In the genomic region with DNA sequence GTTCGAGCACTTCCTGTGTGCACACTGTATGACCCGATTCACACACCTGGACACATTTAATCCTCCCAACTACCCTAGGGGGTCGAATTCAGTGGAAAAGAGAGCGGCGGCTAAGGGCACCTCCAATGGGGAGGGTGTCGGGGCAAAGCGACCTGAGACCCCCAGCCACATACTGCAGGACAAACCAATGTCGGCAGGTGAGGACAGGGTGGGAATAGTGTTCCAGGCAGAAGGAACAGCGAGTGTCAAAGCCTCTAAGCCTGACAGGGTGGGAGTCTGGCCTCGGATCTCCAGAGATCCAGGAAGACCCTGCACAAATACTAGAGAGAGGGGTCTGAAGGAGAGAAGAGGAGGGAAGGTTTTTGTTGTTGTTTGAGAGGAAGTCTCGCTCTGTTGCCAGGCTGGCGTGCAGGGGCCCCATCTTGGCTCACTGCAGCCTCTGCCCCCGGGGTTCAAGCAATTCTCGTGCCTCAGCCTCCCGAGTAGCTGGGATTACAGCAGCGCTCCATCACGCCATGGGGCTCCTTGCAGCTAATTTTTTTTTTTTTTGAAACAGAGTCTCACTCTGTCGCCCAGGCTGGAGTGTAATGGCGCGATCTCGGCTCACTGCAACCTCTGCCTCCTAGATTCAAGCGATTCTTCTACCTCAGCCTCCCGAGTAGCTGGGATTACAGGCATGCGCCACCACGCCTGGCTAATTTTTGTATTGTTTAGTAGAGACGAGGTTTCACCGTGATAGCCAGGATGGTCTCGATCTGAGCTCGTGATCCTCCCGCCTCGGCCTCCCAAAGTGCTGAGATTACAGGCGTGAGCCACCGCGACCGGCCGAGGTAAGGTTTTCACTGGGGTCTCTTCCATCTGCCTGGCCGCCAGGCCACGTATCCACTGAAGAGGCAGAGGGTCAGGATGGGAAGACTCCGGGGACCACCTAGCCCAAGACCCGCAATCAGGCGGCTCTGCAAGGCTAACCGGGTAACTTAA, we compare ENCODE assay signal across 8 cellular contexts. TPM values are rescaled to one million over a fixed set of nuclear protein-coding genes. Genes with fewer than 3 reads are reported as not detected.
DNase-seq lines count a peak whose midpoint lies in the region; ATAC-seq and TF ChIP-seq lines count a peak whose summit lies in the region.

No MANE protein-coding gene starts in this region.

- CTCF ChIA-PET in mammary epithelial cell (lab: Charles Lee; ENCODE audit: low non-redundant PET): no interaction called here

- H3K4me2 ChIP-seq in mammary epithelial cell (ENCODE audit: insufficient read depth, low read depth, low read length): peak overlapping the region; percentile 94

- H3K27me3 ChIP-seq in mammary epithelial cell (ENCODE audit: insufficient read depth, low read length) (no peaks in the 10 kb centered on the region), mucosa of rectum (ENCODE audit: control insufficient read depth in 2 of 2, insufficient read depth in 2 of 2, low read length in 2 of 2) (no peaks in the 10 kb centered on the region)

- H3K27me3 Mint-ChIP-seq in HFFc6 (ENCODE audit: insufficient read depth): peaks cover 3% of the 10 kb centered on the region; the same call in 1 of the 2 replicates

- intact Hi-C loops in mammary epithelial cell (cut with micrococcal nuclease): no loop called here

- H3K36me3 ChIP-seq in mammary epithelial cell (ENCODE audit: insufficient read depth, low read length): peaks cover 3% of the 10 kb centered on the region
- peaks cover 4% of the 10 kb centered on the region in 2 donors for H3K36me3 ChIP-seq in mucosa of rectum (ENCODE audit: control insufficient read depth in 2 of 2, insufficient read depth in 2 of 2, low read length in 2 of 2)

- H3K9me3 ChIP-seq in mammary epithelial cell (replicated peaks; ENCODE audit: insufficient read depth, low read length) (no peaks in the 10 kb centered on the region), mucosa of rectum (ENCODE audit: control insufficient read depth in 2 of 2, low read length in 2 of 2) (no peaks in the 10 kb centered on the region)

- H3K4me3 ChIP-seq in mammary epithelial cell (replicated peaks in 1 of 3; ENCODE audit: insufficient read depth in 1 of 3, low read depth in 2 of 3, low read length in 3 of 3) (peak overlapping the region in 1 of 3 experiments; percentile 64), mucosa of rectum (ENCODE audit: low read length in 2 of 2) (peak overlapping the region in 1 of 2 donors; percentile 72)

- BruUV-seq in mammary epithelial cell (replicated peaks; lab: Mats Ljungman, UMichigan): no TSS peak

- H3K9ac ChIP-seq in mammary epithelial cell (ENCODE audit: insufficient read depth, low read length) (no peak overlapping the region), mucosa of rectum (ENCODE audit: low read depth in 1 of 2, low read length in 2 of 2) (peak overlapping the region; percentile 52 to 77)

- WGBS in mammary epithelial cell (ENCODE audit: low coverage, missing lambda C conversion rate): 97% methylated on average over 39 of the region's 42 CpGs

- ATAC-seq in GM18909 (IDR thresholded peaks at IDR 0.05; ENCODE audit: poor library complexity, unreplicated experiment) (no peak), HG02763 (IDR thresholded peaks at IDR 0.05; ENCODE audit: unreplicated experiment) (no peak)

- DNase-seq in HFFc6 (no peak), mammary epithelial cell (no peak), NCI-H446 (lab: John Stamatoyannopoulos, UW) (no peak)
- DNase-seq in activated effector memory CD4-positive, alpha-beta T cell treated with Interleukin-2 at 50 U/mL for 16 hours: no peak

- peaks cover 17% of the 10 kb centered on the region for H3K4me1 Mint-ChIP-seq in HFFc6 (ENCODE audit: low read depth)

- H3K9me3 Mint-ChIP-seq in HFFc6: no peaks in the 10 kb centered on the region

- TF ChIP-seq CTCF in 22Rv1 (IDR thresholded peaks at IDR 0.05): no peak
- TF ChIP-seq CTCF in HFFc6 (IDR thresholded peaks at IDR 0.05): no peak
- no peak for TF ChIP-seq CTCF in mammary epithelial cell (conservative IDR thresholded peaks at IDR 0.05 in 1 of 2, IDR thresholded peaks at IDR 0.05 in 1 of 2; ENCODE audit: extremely low read depth in 1 of 2, insufficient read depth in 1 of 2, low read depth in 1 of 2, low read length in 2 of 2)

- H3K79me2 ChIP-seq in mammary epithelial cell (ENCODE audit: insufficient read depth, low read length): peaks cover 38% of the 10 kb centered on the region

- dilution Hi-C loops in mammary epithelial cell (cut with HindIII; ENCODE audit: low sequenced_read_pairs): no loop called here

- 0 out of 2 replicates have a peak overlapping the region, but pooled peaks have one; percentile 26 for H3K27ac Mint-ChIP-seq in HFFc6

- H3K27ac ChIP-seq in 22Rv1 (peak overlapping the region; percentile 86), mammary epithelial cell (ENCODE audit: insufficient read depth, low read depth, low read length) (no peak overlapping the region), mucosa of rectum (ENCODE audit: low read depth in 2 of 2, low read length in 2 of 2) (peak overlapping the region; percentile 7 to 87)

- peak overlapping the region; percentile 67 for H3K4me3 Mint-ChIP-seq in HFFc6

- in situ Hi-C loops in mammary epithelial cell (cut with MboI; ENCODE audit: low sequenced_read_pairs in 2 of 2): no loop called here

- H2AFZ ChIP-seq in mammary epithelial cell (ENCODE audit: low read depth, low read length): peak overlapping the region; percentile 84

- no peaks in the 10 kb centered on the region for H3K36me3 Mint-ChIP-seq in HFFc6 (ENCODE audit: low read depth)

- H4K20me1 ChIP-seq in mammary epithelial cell (ENCODE audit: insufficient read depth, low read length): no peaks in the 10 kb centered on the region

- H3K4me1 ChIP-seq in mammary epithelial cell (ENCODE audit: insufficient read depth, low read length): peaks cover 20% of the 10 kb centered on the region
- peaks cover 11 to 15% of the 10 kb centered on the region in 2 donors for H3K4me1 ChIP-seq in mucosa of rectum (ENCODE audit: control insufficient read depth in 2 of 2, insufficient read depth in 2 of 2, low read length in 2 of 2)

RNA-seq across cellular contexts. Expression of a gene that starts 1.2 kb away (rescaled TPM):
- total RNA-seq in HFFc6 (2021; fragmentation: NEBNext Ultra II Directional; extraction: Animal tissue kit (Norgen Biotek cat#: 25700)): 100 to 1,000 TPM; 233 to 281 (median 249) TPM
- total RNA-seq in mammary epithelial cell: 100 to 1,000 TPM; 196 to 228 TPM
- polyA plus RNA-seq in mammary epithelial cell: 547 TPM
- 215 TPM for polyA minus RNA-seq in mammary epithelial cell

RNA-seq across cellular contexts. Expression of a gene that starts 35.0 kb away (rescaled TPM):
- 100 to 1,000 TPM; 148 to 213 (median 180) TPM for total RNA-seq in HFFc6 (2021; fragmentation: NEBNext Ultra II Directional; extraction: Animal tissue kit (Norgen Biotek cat#: 25700))
- 100 to 1,000 TPM in 1 of 2 donors, 10 to 100 TPM in 1; 23.0 to 182 TPM for total RNA-seq in mammary epithelial cell
- 60.9 TPM for polyA plus RNA-seq in mammary epithelial cell
- 30.6 TPM for polyA minus RNA-seq in mammary epithelial cell

RNA-seq across cellular contexts. Expression of a gene that starts 35.4 kb away (rescaled TPM):
- 100 to 1,000 TPM; 134 to 147 (median 146) TPM for total RNA-seq in HFFc6 (2021; fragmentation: NEBNext Ultra II Directional; extraction: Animal tissue kit (Norgen Biotek cat#: 25700))
- 100 to 1,000 TPM in 1 of 2 donors, 10 to 100 TPM in 1; 52.3 to 140 TPM for total RNA-seq in mammary epithelial cell
- polyA plus RNA-seq in mammary epithelial cell: 59.9 TPM
- polyA minus RNA-seq in mammary epithelial cell: 26.9 TPM

RNA-seq across cellular contexts. Expression of a gene that starts 47.7 kb away (rescaled TPM):
- 100 to 1,000 TPM; 261 to 285 (median 281) TPM for total RNA-seq in HFFc6 (2021; fragmentation: NEBNext Ultra II Directional; extraction: Animal tissue kit (Norgen Biotek cat#: 25700))
- total RNA-seq in mammary epithelial cell: 100 to 1,000 TPM; 177 to 218 TPM
- polyA plus RNA-seq in mammary epithelial cell: 249 TPM
- polyA minus RNA-seq in mammary epithelial cell: 373 TPM
